In the genomic region with DNA sequence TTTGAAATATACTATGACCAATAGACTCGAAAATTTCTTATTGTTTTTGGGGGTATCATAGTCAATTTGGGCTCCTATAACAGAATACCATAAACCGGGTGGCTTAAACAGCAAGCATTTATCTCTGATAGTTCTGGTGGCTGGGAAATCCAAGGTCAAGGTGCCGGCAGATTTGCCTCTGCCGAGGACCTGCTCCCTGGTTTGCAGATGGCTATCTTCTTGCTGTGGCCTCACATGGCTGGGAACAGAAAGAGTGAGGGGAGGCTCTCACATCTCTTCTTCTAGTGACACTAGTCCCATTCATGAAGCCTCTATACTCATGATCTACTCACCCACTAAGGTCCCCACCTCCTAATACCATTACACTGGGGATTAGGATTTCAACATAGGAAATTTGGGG, we compare ENCODE assay signal across 22 cellular contexts.
"Had no signal": no experiment of that assay in that cellular context is flagged by ENCODE, and none has a peak within 500 bp of the region (broad histone marks: within the 10 kb centered on the region; RNA-seq: fewer than 3 reads in every experiment).

No MANE protein-coding gene starts in this region.

- ATAC-seq: body of pancreas, left colon, WTC11 had no signal

- H3K4me3 Mint-ChIP-seq: activated naive CD4-positive, alpha-beta T cell treated with anti-CD3 and anti-CD28 coated beads, Interleukin-2, amount 50 U/mL, for 24 hours; dendritic cell treated with granulocyte-macrophage colony-stimulating factor and Interleukin-4, amounts not matched to agents 40 ng/mL and 50 ng/mL, for 4 days; naive B cell; neural progenitor cell; WTC11 had no signal

- FAIRE-seq: endometrium, keratinocyte had no signal

- H3K36me3 ChIP-seq: cardiac muscle cell, neural progenitor cell, thyroid gland had no signal

- H2AFZ ChIP-seq: neural progenitor cell had no signal

- H3K27me3 ChIP-seq: body of pancreas, cardiac muscle cell, neural progenitor cell, thyroid gland had no signal

- H3K27ac ChIP-seq: body of pancreas, cardiac muscle cell, neural progenitor cell, thyroid gland had no signal

- DNase-seq: activated CD4-positive, alpha-beta T cell treated with anti-CD3 and anti-CD28 coated beads for 48 hours; activated gamma-delta T cell; activated T-cell treated with anti-CD3 and anti-CD28 coated beads, Interleukin-2, amount 50 U/mL, for 48 hours; anterior cingulate cortex; body of pancreas; effector CD4-positive, alpha-beta T cell; left colon; mesendoderm; naive B cell; retina; stimulated activated CD4-positive, alpha-beta T cell treated with anti-CD3 and anti-CD28 coated beads, Interleukin-4, amount 100 ng/mL, for 24 hours; stimulated activated naive CD8-positive, alpha-beta T cell treated with anti-CD3 and anti-CD28 coated beads, Interleukin-15, Interleukin-2, amounts not matched to agents 100 U/mL and 50 U/mL, for 24 hours; substantia nigra; T1000; thyroid gland had no signal

- H3K4me2 ChIP-seq: neural progenitor cell had no signal

- H3K27me3 Mint-ChIP-seq: activated naive CD4-positive, alpha-beta T cell treated with anti-CD3 and anti-CD28 coated beads, Interleukin-2, amount 50 U/mL, for 24 hours; dendritic cell treated with granulocyte-macrophage colony-stimulating factor and Interleukin-4, amounts not matched to agents 40 ng/mL and 50 ng/mL, for 4 days; naive B cell had no signal

- H3K4me1 ChIP-seq: neural progenitor cell had no signal

- H3K27ac Mint-ChIP-seq: activated naive CD4-positive, alpha-beta T cell treated with anti-CD3 and anti-CD28 coated beads, Interleukin-2, amount 50 U/mL, for 24 hours; dendritic cell treated with granulocyte-macrophage colony-stimulating factor and Interleukin-4, amounts not matched to agents 40 ng/mL and 50 ng/mL, for 4 days; naive B cell; neural progenitor cell; WTC11 had no signal

- H3K9me3 ChIP-seq: body of pancreas, thyroid gland had no signal

- H3K9ac ChIP-seq: neural progenitor cell had no signal

- H3K4me3 ChIP-seq: body of pancreas, cardiac muscle cell, neural progenitor cell, thyroid gland had no signal

- H3K4me1 Mint-ChIP-seq: neural progenitor cell had no signal
